Comparison of ENCODE assay signal across 11 cellular contexts in the genomic region with DNA sequence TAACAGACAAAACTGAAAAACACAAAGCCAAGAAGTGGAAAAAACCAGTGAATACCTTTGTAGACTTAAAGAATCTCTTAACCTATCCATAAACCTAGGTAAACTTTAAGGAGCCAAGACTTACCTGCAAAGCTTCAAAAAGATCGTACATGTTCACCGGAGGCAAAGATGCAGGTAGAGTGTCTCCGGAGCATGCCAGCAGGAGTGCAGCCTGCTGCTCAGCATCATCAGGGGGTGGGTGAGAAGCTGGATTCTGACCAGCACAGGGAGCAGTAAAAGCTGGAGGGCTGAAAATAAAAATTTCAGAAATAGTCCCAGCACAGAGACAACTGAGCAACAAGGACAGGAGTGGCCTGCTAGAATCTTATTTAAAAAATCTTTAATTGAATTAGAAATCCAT.
"Had no signal": no experiment of that assay in that cellular context is flagged by ENCODE, and none has a peak within 500 bp of the region (broad histone marks: within the 10 kb centered on the region; RNA-seq: fewer than 3 reads in every experiment).

No MANE protein-coding gene starts in this region.

- H3K4me3 Mint-ChIP-seq: naive thymus-derived CD8-positive, alpha-beta T cell; T-cell had no signal

- H3K4me1 ChIP-seq: body of pancreas, esophagus squamous epithelium, psoas muscle had no signal

- ATAC-seq: body of pancreas; naive thymus-derived CD8-positive, alpha-beta T cell; psoas muscle; T-cell had no signal

- DNase-seq: activated CD4-positive, alpha-beta T cell treated with anti-CD3 and anti-CD28 coated beads for 48 hours; activated naive CD4-positive, alpha-beta T cell treated with Interleukin-2 at 50 U/mL for 16 hours; body of pancreas; esophagus squamous epithelium; foreskin fibroblast; naive thymus-derived CD8-positive, alpha-beta T cell; psoas muscle; stimulated activated CD4-positive, alpha-beta T cell treated with anti-CD3 and anti-CD28 coated beads, Interleukin-2, amount 100 ng/mL, for 24 hours; stimulated activated naive CD4-positive, alpha-beta T cell treated with Interleukin-2 at 50 U/mL for 16 hours; T-cell; WERI-Rb-1 had no signal

- H3K9me3 ChIP-seq: body of pancreas, esophagus squamous epithelium, psoas muscle had no signal

- H3K27me3 ChIP-seq: body of pancreas, esophagus squamous epithelium had no signal

- H3K9me3 Mint-ChIP-seq: naive thymus-derived CD8-positive, alpha-beta T cell; T-cell had no signal

- H3K27me3 Mint-ChIP-seq: naive thymus-derived CD8-positive, alpha-beta T cell; T-cell had no signal

- H3K4me3 ChIP-seq: body of pancreas, esophagus squamous epithelium, psoas muscle had no signal

- H3K27ac ChIP-seq: body of pancreas, esophagus squamous epithelium, psoas muscle, WERI-Rb-1 had no signal
